Comparison of ENCODE assay signal across 8 cellular contexts in genomic region chr17:72560303-72561247, GRCh38.
DNase-seq lines count a peak whose midpoint lies in the region; ATAC-seq lines count a peak whose summit lies in the region.

No MANE protein-coding gene starts in this region.

- no peaks in the 10 kb centered on the region for H3K27me3 ChIP-seq in HAP-1 (ENCODE audit: low read depth)

- no peaks in the 10 kb centered on the region for H3K9me3 Mint-ChIP-seq in T-cell

- no peaks in the 10 kb centered on the region for H3K36me3 ChIP-seq in HAP-1 (replicated peaks)

- no peak overlapping the region for H3K4me3 ChIP-seq in HAP-1

- no peaks in the 10 kb centered on the region for H3K9me3 ChIP-seq in HAP-1

- peak; percentile 61 to 73 (median 66) for ATAC-seq in T-cell (replicated peaks in 1 of 4)

- no peak overlapping the region for H3K27ac Mint-ChIP-seq in T-cell

- H3K4me3 Mint-ChIP-seq in T-cell = no peak overlapping the region

- peak; percentile 51 for DNase-seq in EL
- DNase-seq in HAP-1 (ENCODE audit: low spot score in 2 of 2) = peak; percentile 11 to 47
- DNase-seq in NCI-H1436 treated with DMSO at 0.1 percent for 48 hours (lab: John Stamatoyannopoulos, UW) = peak; percentile 33
- DNase-seq in T-cell = peak in 25 of 34 experiments; percentile 4 to 47 (median 20)
- peak; percentile 77 for DNase-seq in astrocyte of the hippocampus (ENCODE audit: low read depth, low spot score)
- peak; percentile 86 for DNase-seq in iPS-NIHi11 (ENCODE audit: low spot score)
- peak; percentile 4 to 27 for DNase-seq in stimulated activated CD4-positive, alpha-beta T cell treated with anti-CD3 and anti-CD28 coated beads, Interleukin-15, amount 100 ng/mL, for 48 hours (ENCODE audit: low read depth in 2 of 2)
- no peak for DNase-seq in occipital lobe (lab: John Stamatoyannopoulos, UW)

- CTCF ChIA-PET in T-cell (lab: Charles Lee) = interaction anchor here (0.6 to 1.8 kb wide), 7 partner anchors 14 to 808 kb away, joined by 3 to 10 read pairs (median 4); no protein-coding TSS in a partner anchor

- POLR2A ChIA-PET in T-cell (lab: Charles Lee) = no interaction called here

- no peaks in the 10 kb centered on the region for H3K36me3 Mint-ChIP-seq in T-cell

- H3K27me3 Mint-ChIP-seq in T-cell = no peaks in the 10 kb centered on the region

- H3K4me1 Mint-ChIP-seq in T-cell = peaks cover 0 to 2% (median 0%) of the 10 kb centered on the region in 3 donors

- H3K4me1 ChIP-seq in HAP-1 = no peaks in the 10 kb centered on the region

- in situ Hi-C loops in HAP-1 (cut with MboI; ENCODE audit: low sequenced_read_pairs) = loop anchor here (10.0 to 25.0 kb wide), 3 partner anchors 164 to 802 kb away; partner anchors contain the start of gene SSTR2
